Comparison of ENCODE assay signal across 2 cellular contexts in the genomic region with DNA sequence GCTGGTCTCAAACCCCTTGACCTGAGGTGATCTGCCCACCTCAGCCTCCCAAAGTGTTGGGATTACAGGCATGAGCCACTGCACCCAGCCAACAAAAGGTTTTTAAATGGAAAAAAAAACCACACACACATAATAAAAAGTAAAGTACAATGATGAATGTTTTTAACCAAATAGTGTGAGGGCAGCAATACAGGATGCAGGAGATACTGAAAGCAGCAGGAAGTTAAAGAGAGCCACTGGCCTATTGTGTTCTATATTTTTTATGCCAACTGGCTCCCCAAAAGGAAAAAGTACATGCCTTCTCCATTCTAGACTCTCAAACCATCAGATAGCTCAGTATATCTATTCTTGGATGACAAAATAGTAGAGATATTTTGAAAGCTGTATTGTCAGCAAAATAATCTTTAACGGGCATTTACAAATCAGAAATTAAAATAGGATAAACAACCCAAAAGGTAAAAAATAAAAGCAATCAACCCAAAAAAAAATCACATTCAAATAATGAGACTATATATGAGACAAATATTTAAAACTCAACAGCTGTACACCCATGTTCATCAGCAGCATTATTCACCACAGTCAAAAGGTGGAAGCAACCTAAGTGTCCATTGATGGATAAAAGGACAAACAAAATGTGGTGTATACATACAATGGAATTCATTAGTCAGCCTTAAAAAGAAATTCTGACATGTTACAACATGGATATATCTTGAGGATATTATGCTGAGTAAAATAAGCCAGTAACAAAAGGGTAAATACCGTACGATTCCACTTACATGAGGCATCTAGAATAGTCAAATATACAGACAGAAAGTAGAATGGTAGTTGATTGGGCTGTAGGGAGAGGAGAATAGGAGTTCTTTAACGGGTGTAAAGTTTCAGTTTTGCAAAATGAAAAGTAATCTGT.
A peak's percentile ranks its signal among the peaks of the same experiment; 100 is the strongest.
TF ChIP-seq lines count a peak whose summit lies in the region.

No MANE protein-coding gene starts in this region.

TF ChIP-seq in A549, 52 proteins besides CTCF, POLR2A, EP300 and RAD21:
- no peak for TF ChIP-seq CEBPB (IDR thresholded peaks at IDR 0.05)
- no peak for TF ChIP-seq BHLHE40 (IDR thresholded peaks at IDR 0.05; ENCODE audit: low read depth, low read length)
- TF ChIP-seq MAFK (IDR thresholded peaks at IDR 0.05; ENCODE audit: partially characterized antibody), result peak; percentile 55
TF ChIP-seq in A549: peak in this region for 1.

TF ChIP-seq in K562, 482 proteins besides CTCF, POLR2A, EP300 and RAD21:
- TF ChIP-seq NUFIP1 (IDR thresholded peaks at IDR 0.05; ENCODE audit: partially characterized antibody), result no peak
- peak; percentile 36; the same call in 1 of the 2 replicates for TF ChIP-seq C11orf30 (IDR thresholded peaks at IDR 0.05; ENCODE audit: low read depth)
- TF ChIP-seq GABPA (tag; conservative IDR thresholded peaks at IDR 0.05; ENCODE audit: low read depth), result no peak
- TF ChIP-seq GATAD2B (IDR thresholded peaks at IDR 0.05; ENCODE audit: borderline replicate concordance), result no peak
- TF ChIP-seq NBN (IDR thresholded peaks at IDR 0.05; ENCODE audit: low read depth), result no peak
- TF ChIP-seq MTA1 (IDR thresholded peaks at IDR 0.05; ENCODE audit: borderline replicate concordance), result no peak
- no peak for TF ChIP-seq PPARD (CRISPR knock-in tag; IDR thresholded peaks at IDR 0.05)
- TF ChIP-seq STAT6 (CRISPR knock-in tag; IDR thresholded peaks at IDR 0.05), result no peak
- TF ChIP-seq SRSF7 (optimal IDR thresholded peaks at IDR 0.05; ENCODE audit: low read depth, low read length), result no peak
- no peak for TF ChIP-seq AFF1 (IDR thresholded peaks at IDR 0.05; ENCODE audit: low read depth in 1 of 2, partially characterized antibody in 2 of 2)
- TF ChIP-seq, protein P1, sequence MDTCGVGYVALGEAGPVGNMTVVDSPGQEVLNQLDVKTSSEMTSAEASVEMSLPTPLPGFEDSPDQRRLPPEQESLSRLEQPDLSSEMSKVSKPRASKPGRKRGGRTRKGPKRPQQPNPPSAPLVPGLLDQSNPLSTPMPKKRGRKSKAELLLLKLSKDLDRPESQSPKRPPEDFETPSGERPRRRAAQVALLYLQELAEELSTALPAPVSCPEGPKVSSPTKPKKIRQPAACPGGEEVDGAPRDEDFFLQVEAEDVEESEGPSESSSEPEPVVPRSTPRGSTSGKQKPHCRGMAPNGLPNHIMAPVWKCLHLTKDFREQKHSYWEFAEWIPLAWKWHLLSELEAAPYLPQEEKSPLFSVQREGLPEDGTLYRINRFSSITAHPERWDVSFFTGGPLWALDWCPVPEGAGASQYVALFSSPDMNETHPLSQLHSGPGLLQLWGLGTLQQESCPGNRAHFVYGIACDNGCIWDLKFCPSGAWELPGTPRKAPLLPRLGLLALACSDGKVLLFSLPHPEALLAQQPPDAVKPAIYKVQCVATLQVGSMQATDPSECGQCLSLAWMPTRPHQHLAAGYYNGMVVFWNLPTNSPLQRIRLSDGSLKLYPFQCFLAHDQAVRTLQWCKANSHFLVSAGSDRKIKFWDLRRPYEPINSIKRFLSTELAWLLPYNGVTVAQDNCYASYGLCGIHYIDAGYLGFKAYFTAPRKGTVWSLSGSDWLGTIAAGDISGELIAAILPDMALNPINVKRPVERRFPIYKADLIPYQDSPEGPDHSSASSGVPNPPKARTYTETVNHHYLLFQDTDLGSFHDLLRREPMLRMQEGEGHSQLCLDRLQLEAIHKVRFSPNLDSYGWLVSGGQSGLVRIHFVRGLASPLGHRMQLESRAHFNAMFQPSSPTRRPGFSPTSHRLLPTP (IDR thresholded peaks at IDR 0.05; ENCODE audit: borderline replicate concordance, extremely low read depth, insufficient read length), result no peak
- no peak for TF ChIP-seq GTF2F1 (IDR thresholded peaks at IDR 0.05; ENCODE audit: low read depth, low read length)
- peak; percentile 74 for TF ChIP-seq ZNF316 (IDR thresholded peaks at IDR 0.05)
- no peak for TF ChIP-seq TAL1 (IDR thresholded peaks at IDR 0.05)
